Comparison of ENCODE assay signal across 1 cellular context in the genomic region with DNA sequence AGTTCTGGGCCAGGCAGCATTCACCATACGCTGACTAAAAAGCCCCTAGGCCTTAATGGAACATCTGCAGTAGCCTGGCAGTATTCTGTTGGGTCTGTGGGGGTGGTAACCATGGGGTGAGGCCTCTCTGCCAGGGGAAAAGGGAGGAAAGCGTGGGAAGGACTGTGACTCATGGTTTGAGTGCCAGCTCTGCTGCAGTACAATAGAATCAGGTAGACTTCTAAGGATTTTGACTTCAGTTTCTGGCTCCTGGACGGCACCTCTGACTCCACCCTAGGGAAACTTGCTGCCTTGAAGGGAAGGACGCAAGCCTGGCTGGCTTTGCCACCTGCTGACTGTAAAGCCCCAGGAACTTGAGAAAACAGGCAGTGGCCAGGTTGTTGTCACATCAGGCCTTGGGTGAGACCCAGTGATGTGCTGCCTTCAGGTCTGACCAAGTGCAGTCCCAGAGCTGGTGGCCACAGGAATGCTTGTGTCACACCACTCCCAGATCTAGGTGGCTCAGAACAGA.
TF ChIP-seq lines count a peak whose summit lies in the region.

No MANE protein-coding gene starts in this region.

TF ChIP-seq in HCT116, 20 proteins besides CTCF, POLR2A, EP300 and RAD21 (continued from another document):
- TF ChIP-seq, protein P1, sequence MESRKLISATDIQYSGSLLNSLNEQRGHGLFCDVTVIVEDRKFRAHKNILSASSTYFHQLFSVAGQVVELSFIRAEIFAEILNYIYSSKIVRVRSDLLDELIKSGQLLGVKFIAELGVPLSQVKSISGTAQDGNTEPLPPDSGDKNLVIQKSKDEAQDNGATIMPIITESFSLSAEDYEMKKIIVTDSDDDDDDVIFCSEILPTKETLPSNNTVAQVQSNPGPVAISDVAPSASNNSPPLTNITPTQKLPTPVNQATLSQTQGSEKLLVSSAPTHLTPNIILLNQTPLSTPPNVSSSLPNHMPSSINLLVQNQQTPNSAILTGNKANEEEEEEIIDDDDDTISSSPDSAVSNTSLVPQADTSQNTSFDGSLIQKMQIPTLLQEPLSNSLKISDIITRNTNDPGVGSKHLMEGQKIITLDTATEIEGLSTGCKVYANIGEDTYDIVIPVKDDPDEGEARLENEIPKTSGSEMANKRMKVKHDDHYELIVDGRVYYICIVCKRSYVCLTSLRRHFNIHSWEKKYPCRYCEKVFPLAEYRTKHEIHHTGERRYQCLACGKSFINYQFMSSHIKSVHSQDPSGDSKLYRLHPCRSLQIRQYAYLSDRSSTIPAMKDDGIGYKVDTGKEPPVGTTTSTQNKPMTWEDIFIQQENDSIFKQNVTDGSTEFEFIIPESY (IDR thresholded peaks at IDR 0.05; ENCODE audit: extremely low read depth, insufficient replicate concordance, low read length): peak; percentile 56
- no peak for TF ChIP-seq ELF1 (IDR thresholded peaks at IDR 0.05; ENCODE audit: borderline replicate concordance, low read depth)
- no peak for TF ChIP-seq ZNF274 (IDR thresholded peaks at IDR 0.05; ENCODE audit: low read depth, low read length)
- TF ChIP-seq, protein P2, sequence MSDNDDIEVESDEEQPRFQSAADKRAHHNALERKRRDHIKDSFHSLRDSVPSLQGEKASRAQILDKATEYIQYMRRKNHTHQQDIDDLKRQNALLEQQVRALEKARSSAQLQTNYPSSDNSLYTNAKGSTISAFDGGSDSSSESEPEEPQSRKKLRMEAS (IDR thresholded peaks at IDR 0.05): peak; percentile 80
- TF ChIP-seq EZH2phosphoT487 (IDR thresholded peaks at IDR 0.05; ENCODE audit: borderline replicate concordance): no peak
- TF ChIP-seq FOSL1 (IDR thresholded peaks at IDR 0.05; ENCODE audit: low read depth): peak; percentile 84
- peak; percentile 51 for TF ChIP-seq YY1 (IDR thresholded peaks at IDR 0.05; ENCODE audit: extremely low read depth, insufficient replicate concordance, low read depth, low read length)
- no peak for TF ChIP-seq EZH2 (IDR thresholded peaks at IDR 0.05)
TF ChIP-seq in HCT116: peak in this region for 12.
